ENCODE assay signal across 16 cellular contexts in the genomic region with DNA sequence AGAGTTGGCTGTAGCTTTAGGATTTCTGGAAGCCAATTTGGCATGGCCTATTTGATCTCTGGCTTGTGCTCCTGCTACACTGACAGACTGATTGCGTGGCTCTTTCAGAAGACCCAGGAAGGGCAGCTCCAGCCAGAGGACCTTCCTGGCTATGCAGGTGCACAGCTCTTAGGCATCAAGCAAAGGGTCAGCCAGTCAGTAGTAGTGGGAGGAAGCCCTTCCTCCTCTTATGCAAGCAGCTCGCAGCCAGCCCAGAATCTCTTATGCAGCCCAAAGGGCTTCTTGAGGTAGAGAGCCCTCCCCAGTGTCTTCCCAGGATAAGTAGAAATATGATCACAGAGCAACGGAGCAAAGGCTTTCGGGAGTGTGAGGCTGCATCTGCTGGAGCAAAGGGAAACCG. TPM values are rescaled to one million over a fixed set of nuclear protein-coding genes. Genes with fewer than 3 reads are reported as not detected.
DNase-seq lines count a peak whose midpoint lies in the region; ATAC-seq lines count a peak whose summit lies in the region.
"Had no signal": no experiment of that assay in that cellular context is flagged by ENCODE, and none has a peak within 500 bp of the region (broad histone marks: within the 10 kb centered on the region; RNA-seq: fewer than 3 reads in every experiment).

No MANE protein-coding gene starts in this region.

- H3K23ac ChIP-seq in neuronal stem cell (ENCODE audit: low read depth, low read length, poor library complexity), result peak overlapping the region; percentile 6

- H3K4ac ChIP-seq in neuronal stem cell (ENCODE audit: low read length), result no peak overlapping the region

- no peak overlapping the region for H2AFZ ChIP-seq in neuronal stem cell (ENCODE audit: low read length)

- H3K79me1 ChIP-seq in neuronal stem cell (ENCODE audit: low read depth, low read length), result no peaks in the 10 kb centered on the region

- H2BK12ac ChIP-seq in neuronal stem cell (ENCODE audit: low read length), result no peak overlapping the region

- intact Hi-C loops in Right ventricle myocardium superior (cut with DNase I), result no loop called here
- intact Hi-C loops in left cardiac atrium (cut with DNase I), result no loop called here

- H3K27me3 ChIP-seq in neuronal stem cell (ENCODE audit: control insufficient read depth in 3 of 3, insufficient read depth in 3 of 3, low read depth in 1 of 3, low read length in 3 of 3), result no peaks in the 10 kb centered on the region

- ATAC-seq in Right ventricle myocardium superior (ENCODE audit: poor library complexity) (peak; percentile 49), left cardiac atrium (no peak)
- ATAC-seq: A549 had no signal

- no peak overlapping the region for H3K27ac ChIP-seq in neuronal stem cell (replicated peaks; ENCODE audit: low read length)
- H3K27ac ChIP-seq: 22Rv1, A549, C4-2B had no signal

- no peak for DNase-seq in Right ventricle myocardium superior
- no peak for DNase-seq in left cardiac atrium
- DNase-seq in cerebellar cortex (ENCODE audit: low spot score), result peak; percentile 53
- DNase-seq in neuronal stem cell (ENCODE audit: low spot score), result no peak
- DNase-seq in middle frontal gyrus (ENCODE audit: extremely low spot score, low spot score), result no peak
- no peak for DNase-seq in stimulated activated naive CD4-positive, alpha-beta T cell treated with Interleukin-2 at 50 U/mL for 16 hours (lab: John Stamatoyannopoulos, UW)
- no peak for DNase-seq in NCI-H1048 (lab: John Stamatoyannopoulos, UW)
- DNase-seq: AML-193; Caco-2; CD4-positive, alpha-beta T cell; GDM1; GOT3; H7 had no signal

- no peak overlapping the region for H2AK5ac ChIP-seq in neuronal stem cell (ENCODE audit: low read depth, low read length)

- no peak overlapping the region for H4K8ac ChIP-seq in neuronal stem cell (ENCODE audit: low read depth, low read length)

- no peak overlapping the region for H2BK5ac ChIP-seq in neuronal stem cell (ENCODE audit: low read length)

- H3K36me3 ChIP-seq in neuronal stem cell (replicated peaks in 1 of 2; ENCODE audit: control insufficient read depth in 2 of 2, insufficient read depth in 2 of 2, low read length in 2 of 2), result no peaks in the 10 kb centered on the region

- H2BK15ac ChIP-seq in neuronal stem cell (ENCODE audit: low read length), result no peak overlapping the region

- no peak overlapping the region for H3K14ac ChIP-seq in neuronal stem cell (ENCODE audit: low read length)

- H3K4me1 ChIP-seq in neuronal stem cell (ENCODE audit: control insufficient read depth in 2 of 2, insufficient read depth in 1 of 2, low read depth in 1 of 2, low read length in 2 of 2), result no peaks in the 10 kb centered on the region
- H3K4me1 ChIP-seq: A549, Caco-2 had no signal

- no peak overlapping the region for H3K9ac ChIP-seq in neuronal stem cell (ENCODE audit: low read depth, low read length, poor library complexity)

- WGBS in neuronal stem cell (ENCODE audit: extremely low coverage in 2 of 2, insufficient read length in 2 of 2, insufficient replicate concordance in 1 of 2), 2 donors, result no CpG with 5 or more reads among the region's 5 CpGs

- H4K91ac ChIP-seq in neuronal stem cell (ENCODE audit: low read depth, low read length, poor library complexity), result no peak overlapping the region

- H3K18ac ChIP-seq in neuronal stem cell (ENCODE audit: low read length), result no peak overlapping the region

- no peak overlapping the region for H2BK120ac ChIP-seq in neuronal stem cell (ENCODE audit: low read depth, low read length)

- peaks cover 0 to 5% of the 10 kb centered on the region in 2 donors for H3K9me3 ChIP-seq in neuronal stem cell (replicated peaks in 1 of 2; ENCODE audit: control insufficient read depth in 2 of 2, insufficient read depth in 1 of 2, low read depth in 1 of 2, low read length in 2 of 2)
- H3K9me3 ChIP-seq: A549, Caco-2 had no signal

- H3K4me3 ChIP-seq in neuronal stem cell (ENCODE audit: low read length in 2 of 2), result no peak overlapping the region
- H3K4me3 ChIP-seq: A549 had no signal

- no peak overlapping the region for H3K4me2 ChIP-seq in neuronal stem cell (ENCODE audit: insufficient read depth, low read length, poor library complexity, severe bottlenecking)
- H3K4me2 ChIP-seq: A549 had no signal

RNA-seq across cellular contexts. Expression of gene SLC36A1, which starts 43.2 kb away (rescaled TPM):
- 4.4 TPM for total RNA-seq in Right ventricle myocardium superior
- 1 to 10 TPM; 5.9 to 8.1 TPM for total RNA-seq in left cardiac atrium
- polyA plus RNA-seq in neuronal stem cell (2013, experiment 1 of 2), result 6.4 TPM
- polyA plus RNA-seq in neuronal stem cell (2013, experiment 2 of 2), result 5.5 TPM
